In the genomic region with DNA sequence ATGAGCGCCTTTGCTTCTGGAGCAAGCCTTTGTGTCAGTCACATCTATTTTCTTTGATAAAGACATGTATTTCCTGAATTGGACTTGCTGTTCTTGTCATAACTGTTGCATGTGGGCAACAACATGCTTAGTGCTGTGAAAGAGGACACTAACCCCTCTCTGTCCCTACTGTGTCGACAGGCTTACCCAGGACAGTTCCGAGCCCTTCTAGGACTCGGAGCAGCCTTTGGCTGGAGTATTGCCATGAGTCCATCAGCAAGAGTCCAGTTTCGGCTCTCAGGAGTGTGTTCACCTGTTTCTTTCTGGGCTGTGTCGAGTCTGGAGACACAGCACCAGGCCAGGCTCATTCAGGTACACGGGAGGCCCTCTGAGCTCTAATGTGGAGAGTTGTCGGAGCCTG, we compare ENCODE assay signal across 28 cellular contexts.
"Had no signal": no experiment of that assay in that cellular context is flagged by ENCODE, and none has a peak within 500 bp of the region (broad histone marks: within the 10 kb centered on the region; RNA-seq: fewer than 3 reads in every experiment).

No MANE protein-coding gene starts in this region.

- H3K9me3 Mint-ChIP-seq: activated CD4-positive, alpha-beta T cell treated with anti-CD3 and anti-CD28 coated beads, Interleukin-2, amount 10 ng/mL, durations not matched to agents 7 days and 5 days; activated naive CD4-positive, alpha-beta T cell treated with anti-CD3 and anti-CD28 coated beads, Interleukin-2, amount 10 ng/mL, durations not matched to agents 7 days and 5 days; activated naive CD8-positive, alpha-beta T cell treated with anti-CD3 and anti-CD28 coated beads, Interleukin-2, amount 50 U/mL, for 24 hours; activated T-cell treated with anti-CD3 and anti-CD28 coated beads, Interleukin-2, amount 50 U/mL, for 24 hours; brain; central memory CD8-positive, alpha-beta T cell had no signal

- H3K4me3 Mint-ChIP-seq: activated CD4-positive, alpha-beta T cell treated with anti-CD3 and anti-CD28 coated beads for 36 hours; activated CD4-positive, alpha-beta T cell treated with anti-CD3 and anti-CD28 coated beads, Interleukin-2, amount 10 ng/mL, durations not matched to agents 7 days and 5 days; activated CD8-positive, alpha-beta T cell treated with anti-CD3 and anti-CD28 coated beads, Interleukin-2, amount 10 ng/mL, durations not matched to agents 7 days and 5 days; activated naive CD4-positive, alpha-beta T cell treated with anti-CD3 and anti-CD28 coated beads, Interleukin-2, amount 10 ng/mL, durations not matched to agents 7 days and 5 days; activated naive CD8-positive, alpha-beta T cell; activated naive CD8-positive, alpha-beta T cell treated with anti-CD3 and anti-CD28 coated beads, Interleukin-2, amount 50 U/mL, for 24 hours; activated T-cell treated with anti-CD3 and anti-CD28 coated beads, Interleukin-2, amount 50 U/mL, for 24 hours; brain; central memory CD8-positive, alpha-beta T cell had no signal

- DNase-seq: activated CD4-positive, alpha-beta T cell treated with anti-CD3 and anti-CD28 coated beads for 36 hours; activated CD4-positive, alpha-beta T cell treated with anti-CD3 and anti-CD28 coated beads, Interleukin-2, amount 10 ng/mL, durations not matched to agents 7 days and 5 days; activated CD4-positive, alpha-beta T cell treated with anti-CD3 and anti-CD28 coated beads, Interleukin-2, amount 50 U/mL, for 48 hours; activated CD8-positive, alpha-beta T cell treated with anti-CD3 and anti-CD28 coated beads, Interleukin-2, amount 10 ng/mL, durations not matched to agents 7 days and 5 days; activated effector memory CD4-positive, alpha-beta T cell treated with Interleukin-2 at 50 U/mL for 16 hours; activated naive CD4-positive, alpha-beta T cell treated with anti-CD3 and anti-CD28 coated beads, Interleukin-2, amount 10 ng/mL, durations not matched to agents 7 days and 5 days; activated naive CD8-positive, alpha-beta T cell treated with anti-CD3 and anti-CD28 coated beads, Interleukin-2, amount 50 U/mL, for 24 hours; activated T-cell treated with anti-CD3 and anti-CD28 coated beads, Interleukin-2, amount 50 U/mL, for 24 hours; anterior cingulate cortex; Kasumi-1; KG1; MG63; NCI-H1048; NCI-H1436 treated with DMSO at 0.1 percent for 48 hours; NCI-H1694 treated with DMSO at 0.1 percent for 48 hours; NCI-H2029; NCI-H345; NCI-H524 treated with DMSO at 0.1 percent for 48 hours; NK-92 treated with Interleukin-12 subunit alpha and Interleukin-12 subunit beta, amount 100 ng/mL, for 24 hours; PC-3; Peyer's patch; RPMI8226; SW 1271; T1000 had no signal

- H3K27ac Mint-ChIP-seq: activated CD4-positive, alpha-beta T cell treated with anti-CD3 and anti-CD28 coated beads, Interleukin-2, amount 10 ng/mL, durations not matched to agents 7 days and 5 days; activated CD8-positive, alpha-beta T cell treated with anti-CD3 and anti-CD28 coated beads, Interleukin-2, amount 10 ng/mL, durations not matched to agents 7 days and 5 days; activated naive CD4-positive, alpha-beta T cell treated with anti-CD3 and anti-CD28 coated beads, Interleukin-2, amount 10 ng/mL, durations not matched to agents 7 days and 5 days; activated naive CD8-positive, alpha-beta T cell; activated naive CD8-positive, alpha-beta T cell treated with anti-CD3 and anti-CD28 coated beads, Interleukin-2, amount 50 U/mL, for 24 hours had no signal

- H3K27me3 Mint-ChIP-seq: activated CD4-positive, alpha-beta T cell treated with anti-CD3 and anti-CD28 coated beads for 36 hours; activated CD4-positive, alpha-beta T cell treated with anti-CD3 and anti-CD28 coated beads, Interleukin-2, amount 10 ng/mL, durations not matched to agents 7 days and 5 days; activated naive CD4-positive, alpha-beta T cell treated with anti-CD3 and anti-CD28 coated beads, Interleukin-2, amount 10 ng/mL, durations not matched to agents 7 days and 5 days; activated naive CD8-positive, alpha-beta T cell; activated naive CD8-positive, alpha-beta T cell treated with anti-CD3 and anti-CD28 coated beads, Interleukin-2, amount 50 U/mL, for 24 hours; activated T-cell treated with anti-CD3 and anti-CD28 coated beads, Interleukin-2, amount 50 U/mL, for 24 hours; central memory CD8-positive, alpha-beta T cell had no signal

- H3K27me3 ChIP-seq: MG63, Peyer's patch had no signal

- H3K4me3 ChIP-seq: MG63, Peyer's patch had no signal

- H3K27ac ChIP-seq: Peyer's patch had no signal

- H3K9me3 ChIP-seq: MG63, Peyer's patch had no signal

- H3K36me3 Mint-ChIP-seq: activated naive CD8-positive, alpha-beta T cell had no signal

- H3K4me1 Mint-ChIP-seq: activated CD4-positive, alpha-beta T cell treated with anti-CD3 and anti-CD28 coated beads for 36 hours; activated CD4-positive, alpha-beta T cell treated with anti-CD3 and anti-CD28 coated beads, Interleukin-2, amount 10 ng/mL, durations not matched to agents 7 days and 5 days; activated naive CD4-positive, alpha-beta T cell treated with anti-CD3 and anti-CD28 coated beads, Interleukin-2, amount 10 ng/mL, durations not matched to agents 7 days and 5 days; activated naive CD8-positive, alpha-beta T cell treated with anti-CD3 and anti-CD28 coated beads, Interleukin-2, amount 50 U/mL, for 24 hours had no signal

- ATAC-seq: activated CD4-positive, alpha-beta T cell treated with anti-CD3 and anti-CD28 coated beads for 36 hours; activated CD4-positive, CD25-positive, alpha-beta regulatory T cell treated with anti-CD3 and anti-CD28 coated beads, Interleukin-2, amount 50 U/mL, for 24 hours; activated CD8-positive, alpha-beta T cell treated with anti-CD3 and anti-CD28 coated beads, Interleukin-2, amount 10 ng/mL, durations not matched to agents 7 days and 5 days; activated naive CD8-positive, alpha-beta T cell treated with anti-CD3 and anti-CD28 coated beads, Interleukin-2, amount 50 U/mL, for 24 hours; PC-3 had no signal
